In genomic region chr12:65171073-65171472, GRCh38 we compare ENCODE assay signal across 7 cellular contexts. TPM values are rescaled to one million over a fixed set of nuclear protein-coding genes. Genes with fewer than 3 reads are reported as not detected.
DNase-seq lines count a peak whose midpoint lies in the region; ATAC-seq and TF ChIP-seq lines count a peak whose summit lies in the region.

No MANE protein-coding gene starts in this region.

- no peaks in the 10 kb centered on the region for H3K27me3 Mint-ChIP-seq in T-helper 17 cell

- peak overlapping the region; percentile 73 to 84 for H3K4me3 ChIP-seq in HCT116 (replicated peaks in 1 of 2; ENCODE audit: low read depth in 1 of 2, low read length in 2 of 2)
- peak overlapping the region; percentile 59 to 85 for H3K4me3 ChIP-seq in gastroesophageal sphincter
- peak overlapping the region; percentile 96 to 99 (median 96) for H3K4me3 ChIP-seq in skeletal muscle tissue (ENCODE audit: low read length in 3 of 3)

- H3K9me2 ChIP-seq in HCT116 (ENCODE audit: insufficient read depth): no peaks in the 10 kb centered on the region

- no peak for ATAC-seq in HCT116
- ATAC-seq in T-helper 17 cell: no peak
- no peak for ATAC-seq in gastroesophageal sphincter
- no peak for ATAC-seq in HG02870 (IDR thresholded peaks at IDR 0.05; ENCODE audit: unreplicated experiment)

- no peak overlapping the region for H2AFZ ChIP-seq in HCT116 (ENCODE audit: low read depth, low read length, poor library complexity, severe bottlenecking)

- H3K4me3 Mint-ChIP-seq in T-helper 17 cell: peak overlapping the region; percentile 99

- DNase-seq in HCT116 (ENCODE audit: low read depth, low spot score) (no peak), T-helper 17 cell (no peak), GDM1 (lab: John Stamatoyannopoulos, UW) (no peak), NCI-H2029 treated with DMSO at 0.1 percent for 48 hours (lab: John Stamatoyannopoulos, UW) (no peak)

- TF ChIP-seq CTCF in HCT116 (IDR thresholded peaks at IDR 0.05 in 2 of 3, conservative IDR thresholded peaks at IDR 0.05 in 1 of 3; ENCODE audit: borderline replicate concordance in 1 of 3, insufficient read depth in 1 of 3, low read depth in 2 of 3, low read length in 2 of 3) (no peak), gastroesophageal sphincter (IDR thresholded peaks at IDR 0.05) (no peak)

- TSS peak; percentile 46 for BruUV-seq in HCT116 (replicated peaks; lab: Mats Ljungman, UMichigan)

- 45 to 54% methylated on average over 8 of the region's 8 CpGs for WGBS in gastroesophageal sphincter (ENCODE audit: low coverage in 1 of 2), 2 donors

- RAD21 ChIA-PET in HCT116 (lab: Charles Lee; ENCODE audit: low non-redundant PET in 1 of 2, low total read pairs in 2 of 2, uncharacterized antibody in 2 of 2, unreplicated experiment in 2 of 2): no interaction called here

- peak overlapping the region; percentile 85 for H3K4me2 ChIP-seq in HCT116 (ENCODE audit: low read length)

- H3K4me1 Mint-ChIP-seq in T-helper 17 cell: peaks cover 28% of the 10 kb centered on the region

- no peak for TF ChIP-seq EP300 in gastroesophageal sphincter (IDR thresholded peaks at IDR 0.05)

- H3K9ac ChIP-seq in HCT116 (ENCODE audit: low read length) (peak overlapping the region; percentile 88; the same call in 1 of the 2 replicates), skeletal muscle tissue (ENCODE audit: low read depth in 1 of 3, low read length in 3 of 3) (peak overlapping the region; percentile 88 to 98 (median 94))

- H3K27me3 ChIP-seq in HCT116 (ENCODE audit: insufficient read depth, low read length): no peaks in the 10 kb centered on the region
- H3K27me3 ChIP-seq in gastroesophageal sphincter: no peaks in the 10 kb centered on the region
- no peaks in the 10 kb centered on the region for H3K27me3 ChIP-seq in skeletal muscle tissue (ENCODE audit: control insufficient read depth in 3 of 3, insufficient read depth in 3 of 3, low read length in 3 of 3)

- TF ChIP-seq POLR2A in HCT116 (IDR thresholded peaks at IDR 0.05; ENCODE audit: borderline replicate concordance, extremely low read depth, insufficient read depth, insufficient read length) (no peak), gastroesophageal sphincter (IDR thresholded peaks at IDR 0.05) (no peak)

- H3K27ac ChIP-seq in HCT116 (ENCODE audit: low read depth, low read length): no peak overlapping the region
- H3K27ac ChIP-seq in gastroesophageal sphincter: peak overlapping the region in 1 of 4 donors; percentile 97
- no peak overlapping the region for H3K27ac ChIP-seq in skeletal muscle tissue (ENCODE audit: low read depth, low read length)

- CTCF ChIA-PET in HCT116 (lab: Charles Lee): no interaction called here

- POLR2A ChIA-PET in HCT116 (lab: Charles Lee): no interaction called here

- peak overlapping the region; percentile 98 for H3K27ac Mint-ChIP-seq in T-helper 17 cell

- H3K36me3 ChIP-seq in HCT116 (ENCODE audit: control insufficient read depth in 1 of 2, insufficient read depth in 2 of 2, low read length in 2 of 2) (peaks cover 15 to 16% of the 10 kb centered on the region in 2 experiments), gastroesophageal sphincter (no peaks in the 10 kb centered on the region), skeletal muscle tissue (ENCODE audit: control insufficient read depth in 3 of 3, insufficient read depth in 3 of 3, low read length in 3 of 3) (peaks cover 0 to under 1% (median 0%) of the 10 kb centered on the region in 3 donors)

- intact Hi-C loops in HCT116 (cut with micrococcal nuclease): no loop called here

- peaks cover 66% of the 10 kb centered on the region for H3K79me2 ChIP-seq in HCT116 (ENCODE audit: insufficient read depth, low read length)

- H3K9me3 ChIP-seq in HCT116 (ENCODE audit: control insufficient read depth in 1 of 2, insufficient read depth in 1 of 2, low read depth in 1 of 2, low read length in 2 of 2) (no peaks in the 10 kb centered on the region; a peak in 1 of 4 replicates), T-helper 17 cell (ENCODE audit: control insufficient read depth, low read length, poor library complexity, severe bottlenecking) (no peaks in the 10 kb centered on the region), gastroesophageal sphincter (no peaks in the 10 kb centered on the region), skeletal muscle tissue (ENCODE audit: control insufficient read depth in 3 of 3, low read length in 3 of 3) (no peaks in the 10 kb centered on the region)

- H3K36me3 Mint-ChIP-seq in T-helper 17 cell (ENCODE audit: low read depth): peaks cover 3% of the 10 kb centered on the region

- H4K20me1 ChIP-seq in HCT116 (ENCODE audit: insufficient read depth): peaks cover 3% of the 10 kb centered on the region; the same call in 1 of the 2 replicates

- TF ChIP-seq RAD21 in HCT116 (IDR thresholded peaks at IDR 0.05; ENCODE audit: low read depth): no peak

- H3K4me1 ChIP-seq in HCT116 (ENCODE audit: control insufficient read depth in 1 of 2, insufficient read depth in 2 of 2, low read length in 2 of 2): peaks cover 7 to 15% of the 10 kb centered on the region in 2 experiments
- H3K4me1 ChIP-seq in gastroesophageal sphincter: peaks cover 6 to 64% (median 21%) of the 10 kb centered on the region in 3 donors
- peaks cover 23 to 38% (median 35%) of the 10 kb centered on the region in 3 donors for H3K4me1 ChIP-seq in skeletal muscle tissue (ENCODE audit: control insufficient read depth in 3 of 3, insufficient read depth in 3 of 3, low read length in 3 of 3)

TF ChIP-seq in HCT116, 20 proteins besides CTCF, POLR2A, EP300 and RAD21:
- TF ChIP-seq EZH2phosphoT487 (IDR thresholded peaks at IDR 0.05; ENCODE audit: borderline replicate concordance): no peak
- TF ChIP-seq MAX (IDR thresholded peaks at IDR 0.05): no peak
- no peak for TF ChIP-seq EZH2 (IDR thresholded peaks at IDR 0.05)

RNA-seq across cellular contexts. Expression of gene LEMD3, which starts 1.7 kb away (rescaled TPM):
- total RNA-seq in HCT116 (2021; ENCODE audit: unreplicated experiment) (28.7 TPM), T-helper 17 cell (10 to 100 TPM; 52.2 to 62.1 TPM), gastroesophageal sphincter (10 to 100 TPM; 21.2 to 50.9 (median 23.4) TPM), skeletal muscle tissue (30.8 TPM)
- 5.7 and 7.4 TPM in 2 replicates for polyA plus RNA-seq in HCT116 (2012)

RNA-seq across cellular contexts. Expression of gene WIF1, which starts 50.0 kb away (rescaled TPM):
- total RNA-seq in HCT116 (2021; ENCODE audit: unreplicated experiment): not detected
- not detected in 2 replicates for polyA plus RNA-seq in HCT116 (2012)
- total RNA-seq in T-helper 17 cell: not detected
- 1 to 10 TPM in 2 of 4 donors, not detected in 2; 1.6 to 3.0 TPM for total RNA-seq in gastroesophageal sphincter
- 1.0 TPM for total RNA-seq in skeletal muscle tissue
